ENCODE assay signal across 8 cellular contexts in the genomic region with DNA sequence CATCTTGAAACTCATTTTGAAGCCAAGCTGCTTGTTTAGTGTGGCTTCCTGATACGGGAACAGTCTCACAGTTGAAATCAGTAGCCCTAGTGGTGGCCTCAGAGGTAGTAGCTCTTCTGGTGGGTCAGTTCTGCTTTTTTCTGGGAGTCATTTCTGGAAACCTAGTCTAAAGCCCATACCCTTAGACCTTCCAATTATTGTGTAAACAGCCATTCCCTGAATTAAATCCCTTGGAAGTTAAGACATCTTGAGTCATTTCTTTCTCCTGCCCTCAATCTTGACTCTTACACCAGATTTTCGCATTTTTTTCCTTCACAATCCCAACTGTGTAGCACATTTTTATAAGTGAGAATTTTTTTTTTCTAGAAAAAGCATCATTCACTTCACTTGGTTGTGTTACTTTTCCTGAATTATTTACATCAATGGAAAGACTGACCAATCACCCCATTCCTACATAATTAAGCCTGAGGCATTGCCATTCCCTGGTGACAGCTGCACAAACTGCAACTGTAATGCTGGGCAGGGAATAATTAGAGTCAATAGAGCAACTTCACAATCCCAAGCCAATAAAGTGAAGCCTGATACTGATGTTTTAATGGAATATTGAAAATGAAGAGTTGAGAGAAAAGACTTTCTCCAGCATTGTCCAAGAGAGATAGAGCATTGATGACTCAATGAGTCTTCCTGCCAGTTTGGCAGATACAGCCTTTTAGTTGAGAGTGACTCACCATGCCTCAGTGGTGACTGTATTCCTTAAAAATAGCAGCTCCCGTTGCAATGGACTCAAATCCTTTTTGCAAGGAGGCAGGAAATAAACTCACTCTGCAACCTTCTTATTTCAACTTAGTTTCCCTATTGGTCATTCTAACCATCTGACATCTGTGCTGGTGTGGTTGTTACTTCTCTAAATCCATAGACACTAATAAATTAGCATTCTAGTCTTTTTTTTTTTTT. TPM values are rescaled to one million over a fixed set of nuclear protein-coding genes. Genes with fewer than 3 reads are reported as not detected.
DNase-seq lines count a peak whose midpoint lies in the region; ATAC-seq and TF ChIP-seq lines count a peak whose summit lies in the region.
"Had no signal": no experiment of that assay in that cellular context is flagged by ENCODE, and none has a peak within 500 bp of the region (broad histone marks: within the 10 kb centered on the region; RNA-seq: fewer than 3 reads in every experiment).

No MANE protein-coding gene starts in this region.

- H3K9me3 ChIP-seq in transverse colon, result no peaks in the 10 kb centered on the region

- no peak for TF ChIP-seq EP300 in transverse colon (IDR thresholded peaks at IDR 0.05; ENCODE audit: low read depth)

- DNase-seq in HL-60 (ENCODE audit: low read depth in 1 of 2, low spot score in 1 of 2), result peak; percentile 32 to 70
- DNase-seq in islet precursor cell, result peak; percentile 90
- no peak for DNase-seq in transverse colon

- peaks cover 0 to 13% (median 8%) of the 10 kb centered on the region in 4 donors for H3K4me1 ChIP-seq in transverse colon

- in situ Hi-C loops in transverse colon (cut with MboI; ENCODE audit: low pct_ligation_motif_present in 1 of 4, low pct_unique_long_range_greater_than_20kb in 1 of 4, low sequenced_read_pairs in 3 of 4), result no loop called here

- H3K4me3 ChIP-seq in HL-60 (replicated peaks; ENCODE audit: insufficient read depth, low read length) (no peak overlapping the region), transverse colon (no peak overlapping the region)

- TF ChIP-seq CTCF in HL-60 (IDR thresholded peaks at IDR 0.05; ENCODE audit: insufficient read depth, low read length) (no peak), transverse colon (IDR thresholded peaks at IDR 0.05) (no peak)

- ATAC-seq in GM18870 (IDR thresholded peaks at IDR 0.05; ENCODE audit: unreplicated experiment), result peak; percentile 62
- no peak for ATAC-seq in HG03135 (IDR thresholded peaks at IDR 0.05; ENCODE audit: unreplicated experiment)
- ATAC-seq in HG03457 (IDR thresholded peaks at IDR 0.05; ENCODE audit: unreplicated experiment), result no peak

- H3K36me3 ChIP-seq in transverse colon, result no peaks in the 10 kb centered on the region

- H3K27me3 ChIP-seq in HL-60 (ENCODE audit: insufficient read depth, poor library complexity, severe bottlenecking) (no peaks in the 10 kb centered on the region), transverse colon (no peaks in the 10 kb centered on the region)

- peak overlapping the region; percentile 25; the same call in 1 of the 2 replicates for H3K27ac ChIP-seq in HL-60 (replicated peaks)
- peak overlapping the region; percentile 55 for H3K27ac ChIP-seq in angular gyrus (ENCODE audit: low read depth, low read length)
- H3K27ac ChIP-seq in transverse colon, result peak overlapping the region; percentile 45 to 69 (median 60)
- H3K27ac ChIP-seq: VCaP had no signal

- no peak for TF ChIP-seq POLR2A in transverse colon (IDR thresholded peaks at IDR 0.05)

- intact Hi-C loops in transverse colon (cut with DNase I; ENCODE audit: low total_unique reads), result loop anchor here (10.0 kb wide), 1 partner anchor 62 kb away; a partner anchor contains a TSS

- 70 to 93% methylated on average over 2 to 3 of the region's 3 CpGs for WGBS in transverse colon (ENCODE audit: low coverage in 1 of 2), 2 donors

RNA-seq across cellular contexts. Expression of a gene that starts 13.0 kb away (rescaled TPM):
- 10 to 100 TPM in 3 of 4 donors, 1 to 10 TPM in 1; 4.6 to 19.2 (median 16.5) TPM for total RNA-seq in transverse colon
